In the genomic region with DNA sequence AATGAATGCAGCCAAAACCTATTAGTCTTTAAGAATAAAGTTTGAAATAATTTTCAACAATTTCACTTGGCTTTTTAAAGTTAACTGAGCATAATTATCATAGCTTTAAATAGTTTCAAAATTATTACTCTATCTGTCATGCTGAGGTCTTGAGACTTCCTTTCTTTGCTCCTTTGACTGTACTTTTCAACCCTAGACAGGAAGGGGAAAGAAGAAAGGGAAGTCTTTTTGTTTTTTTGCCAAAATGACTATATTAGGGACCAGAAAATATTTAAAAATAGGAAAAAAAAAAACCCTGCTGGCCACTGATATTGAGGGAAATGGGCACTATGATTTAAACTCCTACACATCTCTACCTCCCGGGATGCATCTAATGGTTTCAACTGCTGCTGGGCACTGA, we compare ENCODE assay signal across 9 cellular contexts. TPM values are rescaled to one million over a fixed set of nuclear protein-coding genes. Genes with fewer than 3 reads are reported as not detected.
"Had no signal": no experiment of that assay in that cellular context is flagged by ENCODE, and none has a peak within 500 bp of the region (broad histone marks: within the 10 kb centered on the region; RNA-seq: fewer than 3 reads in every experiment).

No MANE protein-coding gene starts in this region.

- H3K36me3 ChIP-seq: adrenal gland had no signal

- H3K27me3 ChIP-seq: adrenal gland had no signal

- DNase-seq: activated CD4-positive, alpha-beta memory T cell treated with anti-CD3 and anti-CD28 coated beads, Interleukin-2, amount 10 ng/mL, durations not matched to agents 7 days and 5 days; activated CD4-positive, alpha-beta T cell treated with anti-CD3 and anti-CD28 coated beads for 36 hours; activated effector memory CD4-positive, alpha-beta T cell treated with anti-CD3 and anti-CD28 coated beads, Interleukin-2, amount 50 U/mL, for 16 hours; activated T-cell treated with anti-CD3 and anti-CD28 coated beads, Interleukin-2, amount 50 U/mL, for 4 hours; adrenal gland; hypothalamus; kidney had no signal

- ATAC-seq: activated CD4-positive, alpha-beta T cell treated with anti-CD3 and anti-CD28 coated beads for 36 hours; activated T-cell treated with anti-CD3 and anti-CD28 coated beads, Interleukin-2, amount 50 U/mL, for 4 hours; stimulated activated effector memory CD8-positive, alpha-beta T cell treated with anti-CD3 and anti-CD28 coated beads, Interleukin-12 subunit alpha, Interleukin-12 subunit beta, amount 100 ng/mL, for 72 hours had no signal

- H3K4me1 Mint-ChIP-seq: activated CD4-positive, alpha-beta memory T cell treated with anti-CD3 and anti-CD28 coated beads, Interleukin-2, amount 10 ng/mL, durations not matched to agents 7 days and 5 days; activated CD4-positive, alpha-beta T cell treated with anti-CD3 and anti-CD28 coated beads for 36 hours; activated naive CD4-positive, alpha-beta T cell treated with anti-CD3 and anti-CD28 coated beads, Interleukin-2, amount 50 U/mL, for 24 hours; stimulated activated effector memory CD8-positive, alpha-beta T cell treated with anti-CD3 and anti-CD28 coated beads, Interleukin-12 subunit alpha, Interleukin-12 subunit beta, amount 100 ng/mL, for 72 hours had no signal

- H3K4me3 ChIP-seq: adrenal gland had no signal

- H3K9me3 ChIP-seq: adrenal gland had no signal

- H3K4me3 Mint-ChIP-seq: activated CD4-positive, alpha-beta memory T cell treated with anti-CD3 and anti-CD28 coated beads, Interleukin-2, amount 10 ng/mL, durations not matched to agents 7 days and 5 days; activated CD4-positive, alpha-beta T cell treated with anti-CD3 and anti-CD28 coated beads for 36 hours; activated naive CD4-positive, alpha-beta T cell treated with anti-CD3 and anti-CD28 coated beads, Interleukin-2, amount 50 U/mL, for 24 hours; activated T-cell treated with anti-CD3 and anti-CD28 coated beads, Interleukin-2, amount 50 U/mL, for 4 hours; stimulated activated effector memory CD8-positive, alpha-beta T cell treated with anti-CD3 and anti-CD28 coated beads, Interleukin-12 subunit alpha, Interleukin-12 subunit beta, amount 100 ng/mL, for 72 hours had no signal

- H3K9me3 Mint-ChIP-seq: activated CD4-positive, alpha-beta memory T cell treated with anti-CD3 and anti-CD28 coated beads, Interleukin-2, amount 10 ng/mL, durations not matched to agents 7 days and 5 days; activated T-cell treated with anti-CD3 and anti-CD28 coated beads, Interleukin-2, amount 50 U/mL, for 4 hours; stimulated activated effector memory CD8-positive, alpha-beta T cell treated with anti-CD3 and anti-CD28 coated beads, Interleukin-12 subunit alpha, Interleukin-12 subunit beta, amount 100 ng/mL, for 72 hours had no signal

- H3K27ac Mint-ChIP-seq: activated CD4-positive, alpha-beta memory T cell treated with anti-CD3 and anti-CD28 coated beads, Interleukin-2, amount 10 ng/mL, durations not matched to agents 7 days and 5 days; activated CD4-positive, alpha-beta T cell treated with anti-CD3 and anti-CD28 coated beads for 36 hours; activated naive CD4-positive, alpha-beta T cell treated with anti-CD3 and anti-CD28 coated beads, Interleukin-2, amount 50 U/mL, for 24 hours; stimulated activated effector memory CD8-positive, alpha-beta T cell treated with anti-CD3 and anti-CD28 coated beads, Interleukin-12 subunit alpha, Interleukin-12 subunit beta, amount 100 ng/mL, for 72 hours had no signal

- H3K36me3 Mint-ChIP-seq: activated naive CD4-positive, alpha-beta T cell treated with anti-CD3 and anti-CD28 coated beads, Interleukin-2, amount 50 U/mL, for 24 hours; stimulated activated effector memory CD8-positive, alpha-beta T cell treated with anti-CD3 and anti-CD28 coated beads, Interleukin-12 subunit alpha, Interleukin-12 subunit beta, amount 100 ng/mL, for 72 hours had no signal

RNA-seq across cellular contexts. Expression of a gene that starts 50.6 kb away (rescaled TPM):
- total RNA-seq: activated CD4-positive, alpha-beta T cell treated with anti-CD3 and anti-CD28 coated beads for 36 hours had no signal
